In the genomic region with DNA sequence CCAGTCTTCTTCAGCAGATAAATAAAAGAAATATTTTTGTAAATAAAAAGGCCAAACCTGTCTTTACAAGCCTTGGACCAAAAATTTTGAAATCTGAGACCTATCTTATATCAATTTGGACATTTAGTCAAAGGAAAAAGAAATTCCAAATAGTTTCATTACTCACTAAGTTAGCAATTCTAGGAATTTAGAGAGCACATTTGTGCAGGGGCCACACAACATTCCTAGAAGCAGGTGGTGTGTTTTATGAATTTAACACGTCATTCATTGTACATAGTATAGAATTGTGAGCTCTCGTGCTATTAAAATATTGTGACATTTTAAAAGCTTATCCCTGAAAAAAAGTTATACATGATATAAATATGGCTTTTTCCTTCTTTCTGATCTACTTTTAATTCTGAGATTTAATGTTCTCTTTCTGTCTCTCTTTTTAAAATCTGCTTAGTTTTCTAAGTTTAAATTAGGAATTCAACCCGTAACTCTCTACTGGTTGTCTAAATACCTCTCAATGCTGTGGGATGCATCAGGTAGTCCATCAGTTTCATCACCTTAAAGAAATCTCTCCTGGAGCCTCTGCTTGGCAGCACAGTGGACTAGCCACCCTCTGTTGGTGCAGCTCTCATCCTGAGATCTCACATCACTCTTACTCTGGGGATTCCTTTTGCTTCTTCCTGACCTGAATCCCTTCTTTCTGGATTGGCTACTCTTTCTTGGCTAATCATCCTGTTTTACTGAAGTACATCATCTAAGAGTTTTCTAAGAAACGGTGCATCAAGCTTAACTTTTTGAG, we compare ENCODE assay signal across 1 cellular context.
TF ChIP-seq lines count a peak whose summit lies in the region.

No MANE protein-coding gene starts in this region.

TF ChIP-seq in WTC11, 78 proteins besides CTCF, POLR2A, EP300 and RAD21 (continued from another document):
- TF ChIP-seq ZNF423 (CRISPR knock-in tag; IDR thresholded peaks at IDR 0.05) (no peak), SMAD3 (CRISPR knock-in tag; IDR thresholded peaks at IDR 0.05; ENCODE audit: borderline replicate concordance) (no peak), SP1 (CRISPR knock-in tag; conservative IDR thresholded peaks at IDR 0.05) (no peak), FOXP1 (CRISPR knock-in tag; IDR thresholded peaks at IDR 0.05; ENCODE audit: borderline replicate concordance) (no peak), RELA (CRISPR knock-in tag; IDR thresholded peaks at IDR 0.05; ENCODE audit: borderline replicate concordance) (no peak), EMX1 (CRISPR knock-in tag; IDR thresholded peaks at IDR 0.05) (no peak), ATF1 (CRISPR knock-in tag; IDR thresholded peaks at IDR 0.05) (no peak)
- TF ChIP-seq, protein P1, sequence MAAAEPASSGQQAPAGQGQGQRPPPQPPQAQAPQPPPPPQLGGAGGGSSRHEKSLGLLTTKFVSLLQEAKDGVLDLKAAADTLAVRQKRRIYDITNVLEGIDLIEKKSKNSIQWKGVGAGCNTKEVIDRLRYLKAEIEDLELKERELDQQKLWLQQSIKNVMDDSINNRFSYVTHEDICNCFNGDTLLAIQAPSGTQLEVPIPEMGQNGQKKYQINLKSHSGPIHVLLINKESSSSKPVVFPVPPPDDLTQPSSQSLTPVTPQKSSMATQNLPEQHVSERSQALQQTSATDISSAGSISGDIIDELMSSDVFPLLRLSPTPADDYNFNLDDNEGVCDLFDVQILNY (CRISPR knock-in tag; IDR thresholded peaks at IDR 0.05): no peak
- TF ChIP-seq, protein P2, sequence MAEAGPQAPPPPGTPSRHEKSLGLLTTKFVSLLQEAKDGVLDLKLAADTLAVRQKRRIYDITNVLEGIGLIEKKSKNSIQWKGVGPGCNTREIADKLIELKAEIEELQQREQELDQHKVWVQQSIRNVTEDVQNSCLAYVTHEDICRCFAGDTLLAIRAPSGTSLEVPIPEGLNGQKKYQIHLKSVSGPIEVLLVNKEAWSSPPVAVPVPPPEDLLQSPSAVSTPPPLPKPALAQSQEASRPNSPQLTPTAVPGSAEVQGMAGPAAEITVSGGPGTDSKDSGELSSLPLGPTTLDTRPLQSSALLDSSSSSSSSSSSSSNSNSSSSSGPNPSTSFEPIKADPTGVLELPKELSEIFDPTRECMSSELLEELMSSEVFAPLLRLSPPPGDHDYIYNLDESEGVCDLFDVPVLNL (CRISPR knock-in tag; IDR thresholded peaks at IDR 0.05; ENCODE audit: borderline replicate concordance, low read depth): no peak
- TF ChIP-seq, protein P3, sequence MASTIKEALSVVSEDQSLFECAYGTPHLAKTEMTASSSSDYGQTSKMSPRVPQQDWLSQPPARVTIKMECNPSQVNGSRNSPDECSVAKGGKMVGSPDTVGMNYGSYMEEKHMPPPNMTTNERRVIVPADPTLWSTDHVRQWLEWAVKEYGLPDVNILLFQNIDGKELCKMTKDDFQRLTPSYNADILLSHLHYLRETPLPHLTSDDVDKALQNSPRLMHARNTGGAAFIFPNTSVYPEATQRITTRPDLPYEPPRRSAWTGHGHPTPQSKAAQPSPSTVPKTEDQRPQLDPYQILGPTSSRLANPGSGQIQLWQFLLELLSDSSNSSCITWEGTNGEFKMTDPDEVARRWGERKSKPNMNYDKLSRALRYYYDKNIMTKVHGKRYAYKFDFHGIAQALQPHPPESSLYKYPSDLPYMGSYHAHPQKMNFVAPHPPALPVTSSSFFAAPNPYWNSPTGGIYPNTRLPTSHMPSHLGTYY (CRISPR knock-in tag; IDR thresholded peaks at IDR 0.05): no peak
- TF ChIP-seq, protein P4, sequence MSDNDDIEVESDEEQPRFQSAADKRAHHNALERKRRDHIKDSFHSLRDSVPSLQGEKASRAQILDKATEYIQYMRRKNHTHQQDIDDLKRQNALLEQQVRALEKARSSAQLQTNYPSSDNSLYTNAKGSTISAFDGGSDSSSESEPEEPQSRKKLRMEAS (CRISPR knock-in tag; IDR thresholded peaks at IDR 0.05): no peak
- TF ChIP-seq, protein P5, sequence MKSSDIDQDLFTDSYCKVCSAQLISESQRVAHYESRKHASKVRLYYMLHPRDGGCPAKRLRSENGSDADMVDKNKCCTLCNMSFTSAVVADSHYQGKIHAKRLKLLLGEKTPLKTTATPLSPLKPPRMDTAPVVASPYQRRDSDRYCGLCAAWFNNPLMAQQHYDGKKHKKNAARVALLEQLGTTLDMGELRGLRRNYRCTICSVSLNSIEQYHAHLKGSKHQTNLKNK (CRISPR knock-in tag; IDR thresholded peaks at IDR 0.05): no peak
- TF ChIP-seq, protein P6, sequence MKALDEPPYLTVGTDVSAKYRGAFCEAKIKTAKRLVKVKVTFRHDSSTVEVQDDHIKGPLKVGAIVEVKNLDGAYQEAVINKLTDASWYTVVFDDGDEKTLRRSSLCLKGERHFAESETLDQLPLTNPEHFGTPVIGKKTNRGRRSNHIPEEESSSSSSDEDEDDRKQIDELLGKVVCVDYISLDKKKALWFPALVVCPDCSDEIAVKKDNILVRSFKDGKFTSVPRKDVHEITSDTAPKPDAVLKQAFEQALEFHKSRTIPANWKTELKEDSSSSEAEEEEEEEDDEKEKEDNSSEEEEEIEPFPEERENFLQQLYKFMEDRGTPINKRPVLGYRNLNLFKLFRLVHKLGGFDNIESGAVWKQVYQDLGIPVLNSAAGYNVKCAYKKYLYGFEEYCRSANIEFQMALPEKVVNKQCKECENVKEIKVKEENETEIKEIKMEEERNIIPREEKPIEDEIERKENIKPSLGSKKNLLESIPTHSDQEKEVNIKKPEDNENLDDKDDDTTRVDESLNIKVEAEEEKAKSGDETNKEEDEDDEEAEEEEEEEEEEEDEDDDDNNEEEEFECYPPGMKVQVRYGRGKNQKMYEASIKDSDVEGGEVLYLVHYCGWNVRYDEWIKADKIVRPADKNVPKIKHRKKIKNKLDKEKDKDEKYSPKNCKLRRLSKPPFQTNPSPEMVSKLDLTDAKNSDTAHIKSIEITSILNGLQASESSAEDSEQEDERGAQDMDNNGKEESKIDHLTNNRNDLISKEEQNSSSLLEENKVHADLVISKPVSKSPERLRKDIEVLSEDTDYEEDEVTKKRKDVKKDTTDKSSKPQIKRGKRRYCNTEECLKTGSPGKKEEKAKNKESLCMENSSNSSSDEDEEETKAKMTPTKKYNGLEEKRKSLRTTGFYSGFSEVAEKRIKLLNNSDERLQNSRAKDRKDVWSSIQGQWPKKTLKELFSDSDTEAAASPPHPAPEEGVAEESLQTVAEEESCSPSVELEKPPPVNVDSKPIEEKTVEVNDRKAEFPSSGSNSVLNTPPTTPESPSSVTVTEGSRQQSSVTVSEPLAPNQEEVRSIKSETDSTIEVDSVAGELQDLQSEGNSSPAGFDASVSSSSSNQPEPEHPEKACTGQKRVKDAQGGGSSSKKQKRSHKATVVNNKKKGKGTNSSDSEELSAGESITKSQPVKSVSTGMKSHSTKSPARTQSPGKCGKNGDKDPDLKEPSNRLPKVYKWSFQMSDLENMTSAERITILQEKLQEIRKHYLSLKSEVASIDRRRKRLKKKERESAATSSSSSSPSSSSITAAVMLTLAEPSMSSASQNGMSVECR (CRISPR knock-in tag; IDR thresholded peaks at IDR 0.05; ENCODE audit: borderline replicate concordance): no peak
